10 cellular contexts compared by ENCODE assay signal in genomic region chr11:123519055-123519796, GRCh38.
A peak's percentile ranks its signal among the peaks of the same experiment; 100 is the strongest.
DNase-seq lines count a peak whose midpoint lies in the region; ATAC-seq and TF ChIP-seq lines count a peak whose summit lies in the region.
"Had no signal": no experiment of that assay in that cellular context is flagged by ENCODE, and none has a peak within 500 bp of the region (broad histone marks: within the 10 kb centered on the region; RNA-seq: fewer than 3 reads in every experiment).

No MANE protein-coding gene starts in this region.

- no peak for DNase-seq in activated T-cell treated with anti-CD3 and anti-CD28 coated beads, Interleukin-2, amount 50 U/mL, for 24 hours
- DNase-seq in activated T-cell treated with anti-CD3 and anti-CD28 coated beads for 4 hours (no peak), left ventricle myocardium superior (no peak), superior temporal gyrus (ENCODE audit: extremely low spot score) (peak; percentile 49), NCI-H2107 treated with DMSO at 0.1 percent for 48 hours (lab: John Stamatoyannopoulos, UW; ENCODE audit: unreplicated experiment) (no peak), spleen (no peak)
- DNase-seq in activated T-helper 1 cell treated with anti-CD3 and anti-CD28 coated beads, Interleukin-12 subunit alpha, Interleukin-12 subunit beta, Interleukin-2, Interleukin-4 antibody, amounts not matched to agents 30 ng/mL and 10 ng/mL and 1 ng/mL, durations not matched to agents 14 hours and 24 hours and 36 hours (ENCODE audit: low spot score) = no peak
- no peak for DNase-seq in effector CD4-positive, alpha-beta T cell
- DNase-seq: NCI-H1694 treated with DMSO at 0.1 percent for 48 hours had no signal

- H3K27ac Mint-ChIP-seq in activated T-cell treated with anti-CD3 and anti-CD28 coated beads, Interleukin-2, amount 50 U/mL, for 24 hours = peak overlapping the region; percentile 31
- peak overlapping the region; percentile 34 for H3K27ac Mint-ChIP-seq in activated T-helper 1 cell treated with anti-CD3 and anti-CD28 coated beads, Interleukin-12 subunit alpha, Interleukin-12 subunit beta, Interleukin-2, Interleukin-4 antibody, amounts not matched to agents 30 ng/mL and 10 ng/mL and 1 ng/mL, durations not matched to agents 14 hours and 24 hours and 36 hours
- H3K27ac Mint-ChIP-seq: progenitor cell of endocrine pancreas had no signal

- peaks cover 0 to 10% (median 0%) of the 10 kb centered on the region in 7 donors for H3K27me3 ChIP-seq in spleen (replicated peaks in 1 of 7)

- H3K27me3 Mint-ChIP-seq in activated T-cell treated with anti-CD3 and anti-CD28 coated beads, Interleukin-2, amount 50 U/mL, for 24 hours = no peaks in the 10 kb centered on the region
- H3K27me3 Mint-ChIP-seq in activated T-helper 1 cell treated with anti-CD3 and anti-CD28 coated beads, Interleukin-12 subunit alpha, Interleukin-12 subunit beta, Interleukin-2, Interleukin-4 antibody, amounts not matched to agents 30 ng/mL and 10 ng/mL and 1 ng/mL, durations not matched to agents 14 hours and 24 hours and 36 hours (ENCODE audit: insufficient read depth) = no peaks in the 10 kb centered on the region

- no peak overlapping the region for H3K4me3 Mint-ChIP-seq in activated T-cell treated with anti-CD3 and anti-CD28 coated beads, Interleukin-2, amount 50 U/mL, for 24 hours
- no peak overlapping the region for H3K4me3 Mint-ChIP-seq in activated T-helper 1 cell treated with anti-CD3 and anti-CD28 coated beads, Interleukin-12 subunit alpha, Interleukin-12 subunit beta, Interleukin-2, Interleukin-4 antibody, amounts not matched to agents 30 ng/mL and 10 ng/mL and 1 ng/mL, durations not matched to agents 14 hours and 24 hours and 36 hours

- peak; percentile 59 for ATAC-seq in left ventricle myocardium superior

- peaks cover 21% of the 10 kb centered on the region for H3K4me1 Mint-ChIP-seq in activated T-cell treated with anti-CD3 and anti-CD28 coated beads, Interleukin-2, amount 50 U/mL, for 24 hours (ENCODE audit: low read depth)
- H3K4me1 Mint-ChIP-seq in activated T-helper 1 cell treated with anti-CD3 and anti-CD28 coated beads, Interleukin-12 subunit alpha, Interleukin-12 subunit beta, Interleukin-2, Interleukin-4 antibody, amounts not matched to agents 30 ng/mL and 10 ng/mL and 1 ng/mL, durations not matched to agents 14 hours and 24 hours and 36 hours (ENCODE audit: low read depth) = peaks cover 52% of the 10 kb centered on the region

- peaks cover 3 to 26% (median 17%) of the 10 kb centered on the region in 6 donors for H3K4me1 ChIP-seq in spleen

- whole genome bisulfite sequencing in spleen, 5 donors = 51 to 77% (median 68%) methylated on average over 9 to 11 of the region's 11 CpGs

- TF ChIP-seq CTCF in spleen (IDR thresholded peaks at IDR 0.05 in 8 of 11, conservative IDR thresholded peaks at IDR 0.05 in 3 of 11) = no peak

- no peak for TF ChIP-seq POLR2A in spleen (IDR thresholded peaks at IDR 0.05)

- peaks cover 4% of the 10 kb centered on the region for H3K36me3 Mint-ChIP-seq in activated T-cell treated with anti-CD3 and anti-CD28 coated beads, Interleukin-2, amount 50 U/mL, for 24 hours (ENCODE audit: low read depth)
- H3K36me3 Mint-ChIP-seq in activated T-helper 1 cell treated with anti-CD3 and anti-CD28 coated beads, Interleukin-12 subunit alpha, Interleukin-12 subunit beta, Interleukin-2, Interleukin-4 antibody, amounts not matched to agents 30 ng/mL and 10 ng/mL and 1 ng/mL, durations not matched to agents 14 hours and 24 hours and 36 hours (ENCODE audit: low read depth) = peaks cover 36% of the 10 kb centered on the region

- H3K9me3 Mint-ChIP-seq in activated T-cell treated with anti-CD3 and anti-CD28 coated beads, Interleukin-2, amount 50 U/mL, for 24 hours = peaks cover 2% of the 10 kb centered on the region
- H3K9me3 Mint-ChIP-seq in activated T-helper 1 cell treated with anti-CD3 and anti-CD28 coated beads, Interleukin-12 subunit alpha, Interleukin-12 subunit beta, Interleukin-2, Interleukin-4 antibody, amounts not matched to agents 30 ng/mL and 10 ng/mL and 1 ng/mL, durations not matched to agents 14 hours and 24 hours and 36 hours = no peaks in the 10 kb centered on the region

- intact Hi-C loops in activated T-helper 1 cell treated with anti-CD3 and anti-CD28 coated beads, Interleukin-12 subunit alpha, Interleukin-12 subunit beta, Interleukin-2, Interleukin-4 antibody, amounts not matched to agents 30 ng/mL and 10 ng/mL and 1 ng/mL, durations not matched to agents 14 hours and 24 hours and 36 hours (cut with micrococcal nuclease) = no loop called here
- intact Hi-C loops in left ventricle myocardium superior (cut with micrococcal nuclease) (no loop called here), spleen (cut with DNase I; ENCODE audit: low total_unique reads) (no loop called here)

- H3K4me3 ChIP-seq in spleen = no peak overlapping the region

- no peaks in the 10 kb centered on the region for H3K36me3 ChIP-seq in spleen

- peaks cover 0 to 7% (median 1%) of the 10 kb centered on the region in 8 donors for H3K9me3 ChIP-seq in spleen

- peak overlapping the region in 3 of 8 donors; percentile 20 to 30 (median 29) for H3K27ac ChIP-seq in spleen
